30 cellular contexts compared by ENCODE assay signal in the genomic region with DNA sequence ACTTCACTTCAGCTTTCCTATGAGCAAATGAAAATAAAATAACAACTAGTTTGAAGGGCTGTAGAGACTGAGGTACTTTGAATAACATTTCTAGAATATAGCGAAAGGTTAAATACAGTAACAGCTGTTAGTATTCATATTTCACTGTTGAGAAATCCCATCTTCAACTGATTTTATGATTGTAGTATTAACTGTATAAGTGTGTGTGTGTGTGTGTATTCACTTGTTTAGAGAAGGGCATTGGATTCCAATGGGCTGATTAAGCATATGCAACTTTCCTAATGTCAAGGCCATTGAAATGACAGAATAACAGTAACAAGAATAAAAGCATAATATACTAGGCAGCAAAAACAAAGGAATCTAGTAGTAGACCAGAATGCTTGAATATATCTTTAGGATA.
"Had no signal": no experiment of that assay in that cellular context is flagged by ENCODE, and none has a peak within 500 bp of the region (broad histone marks: within the 10 kb centered on the region; RNA-seq: fewer than 3 reads in every experiment).

No MANE protein-coding gene starts in this region.

- DNase-seq: activated B cell treated with CpG ODN at 0.5 μM for 24 hours; activated CD4-positive, alpha-beta T cell treated with anti-CD3 and anti-CD28 coated beads for 48 hours; activated CD4-positive, alpha-beta T cell treated with anti-CD3 and anti-CD28 coated beads, Interleukin-2, amount 50 U/mL, for 1 hour; activated CD4-positive, alpha-beta T cell treated with anti-CD3 and anti-CD28 coated beads, Interleukin-2, amount 50 U/mL, for 48 hours; activated CD8-positive, alpha-beta memory T cell treated with anti-CD3 and anti-CD28 coated beads for 24 hours; activated CD8-positive, alpha-beta T cell treated with anti-CD3 and anti-CD28 coated beads for 36 hours; activated effector memory CD4-positive, alpha-beta T cell treated with Interleukin-2 at 50 U/mL for 16 hours; activated gamma-delta T cell treated with Interleukin-2 at 50 U/mL for 16 hours; activated naive CD4-positive, alpha-beta T cell treated with anti-CD3 and anti-CD28 coated beads, Interleukin-2, amount 50 U/mL, for 16 hours; activated naive CD4-positive, alpha-beta T cell treated with Interleukin-2 at 50 U/mL for 16 hours; activated T-cell treated with anti-CD3 and anti-CD28 coated beads, Interleukin-2, amount 50 U/mL, for 4 hours; amygdala; aorta; body of pancreas; central memory CD4-positive, alpha-beta T cell; cerebellar nuclear complex; dorsolateral prefrontal cortex; effector memory CD4-positive, alpha-beta T cell; endodermal cell; foreskin fibroblast; head of caudate nucleus; T-helper 17 cell; T1000; WERI-Rb-1 had no signal

- ATAC-seq: activated CD4-positive, CD25-positive, alpha-beta regulatory T cell treated with anti-CD3 and anti-CD28 coated beads, Interleukin-2, amount 50 U/mL, for 24 hours; activated CD8-positive, alpha-beta T cell treated with anti-CD3 and anti-CD28 coated beads for 36 hours; activated T-cell treated with anti-CD3 and anti-CD28 coated beads, Interleukin-2, amount 50 U/mL, for 4 hours; activated T-helper 17 cell treated with anti-CD3 and anti-CD28 coated beads, Interleukin-2, amount 50 U/mL, for 72 hours; body of pancreas; esophagus mucosa; T-helper 17 cell had no signal

- H3K4me1 ChIP-seq: body of pancreas, breast epithelium had no signal

- H3K36me3 ChIP-seq: cardiac muscle cell, WERI-Rb-1 had no signal

- H3K27me3 ChIP-seq: body of pancreas, breast epithelium, cardiac muscle cell, dorsolateral prefrontal cortex had no signal

- H3K27ac ChIP-seq: body of pancreas, breast epithelium, cardiac muscle cell, coronary artery, dorsolateral prefrontal cortex, WERI-Rb-1 had no signal

- H3K4me3 ChIP-seq: body of pancreas, breast epithelium, cardiac muscle cell, coronary artery, dorsolateral prefrontal cortex had no signal

- H3K9me3 ChIP-seq: body of pancreas, breast epithelium had no signal
